Comparison of ENCODE assay signal across 7 cellular contexts in the genomic region with DNA sequence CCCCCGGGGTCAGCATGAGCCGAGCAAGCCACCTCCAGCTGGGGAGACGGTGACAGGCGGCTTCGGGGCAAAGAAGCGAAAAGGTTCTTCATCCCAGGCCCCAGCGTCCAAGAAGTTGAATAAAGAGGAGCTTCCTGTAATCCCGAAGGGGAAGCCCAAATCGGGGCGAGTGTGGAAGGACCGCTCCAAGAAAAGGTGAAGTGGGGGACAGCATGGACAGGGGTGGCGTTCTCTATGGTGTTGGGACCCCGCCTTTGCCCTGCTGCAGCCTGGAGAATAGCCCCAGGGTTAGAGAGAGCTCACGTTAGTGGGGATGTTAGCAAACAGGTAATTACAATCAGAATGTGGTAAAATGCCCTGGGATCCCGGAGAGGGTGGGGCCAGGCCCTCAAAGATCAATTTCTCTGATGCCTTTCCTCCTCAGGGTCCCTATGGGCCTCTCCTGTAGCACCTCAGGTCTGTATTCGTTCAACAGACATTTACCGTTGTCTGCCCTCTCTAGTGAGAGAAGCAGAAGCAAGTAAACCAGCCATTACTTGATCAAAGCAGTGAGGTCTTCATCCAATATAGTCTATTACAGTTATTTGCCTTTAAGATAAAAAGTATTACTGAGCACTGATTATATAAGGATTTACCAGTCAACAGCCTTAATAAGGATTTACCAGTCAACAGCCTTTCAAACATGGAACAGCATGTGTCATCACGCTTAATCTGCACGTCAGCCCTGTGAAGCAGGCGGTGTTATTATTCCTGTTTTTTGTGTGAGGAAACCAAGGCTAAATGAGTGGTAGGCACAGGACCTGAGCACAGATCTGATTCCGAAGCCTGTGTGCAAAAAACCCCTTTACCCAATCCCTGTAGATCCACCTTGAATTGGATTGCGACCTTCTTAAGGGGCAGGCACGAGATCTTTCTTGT. TPM values are rescaled to one million over a fixed set of nuclear protein-coding genes. Genes with fewer than 3 reads are reported as not detected.
DNase-seq lines count a peak whose midpoint lies in the region; ATAC-seq and TF ChIP-seq lines count a peak whose summit lies in the region.

No MANE protein-coding gene starts in this region.

- peak overlapping the region; percentile 86 for H3K27ac Mint-ChIP-seq in HFFc6
- H3K27ac Mint-ChIP-seq in glutamatergic neuron (ENCODE audit: unreplicated experiment): peak overlapping the region; percentile 17

- H3K9me3 Mint-ChIP-seq in HFFc6 (no peaks in the 10 kb centered on the region), glutamatergic neuron (ENCODE audit: unreplicated experiment) (peaks cover 11% of the 10 kb centered on the region)

- ATAC-seq in GM19023 (IDR thresholded peaks at IDR 0.05; ENCODE audit: unreplicated experiment) (no peak), GM19397 (IDR thresholded peaks at IDR 0.05; ENCODE audit: unreplicated experiment) (no peak)

- no peaks in the 10 kb centered on the region for H3F3A ChIP-seq in smooth muscle cell (ENCODE audit: low read depth)

- H3K36me3 ChIP-seq in smooth muscle cell (ENCODE audit: low read depth): no peaks in the 10 kb centered on the region

- H3K27me3 Mint-ChIP-seq in HFFc6 (ENCODE audit: insufficient read depth) (peaks cover 5% of the 10 kb centered on the region; the same call in 1 of the 2 replicates), glutamatergic neuron (ENCODE audit: unreplicated experiment) (peaks cover 8% of the 10 kb centered on the region)

- peaks cover 18% of the 10 kb centered on the region for H3K4me1 ChIP-seq in smooth muscle cell (ENCODE audit: low read depth)

- peak overlapping the region; percentile 100 for H2AFZ ChIP-seq in smooth muscle cell (ENCODE audit: low read depth)

- 19% methylated on average over 23 of the region's 23 CpGs for whole genome bisulfite sequencing in smooth muscle cell (ENCODE audit: low lambda C conversion rate)

- H3K27ac ChIP-seq in VCaP (peak overlapping the region; percentile 68), smooth muscle cell (ENCODE audit: low read depth) (peak overlapping the region; percentile 54)

- H3K9ac ChIP-seq in smooth muscle cell (ENCODE audit: low read depth): peak overlapping the region; percentile 95

- no peaks in the 10 kb centered on the region for H4K20me1 ChIP-seq in smooth muscle cell (ENCODE audit: low read depth)

- H3K4me3 ChIP-seq in smooth muscle cell: peak overlapping the region; percentile 85

- H3K4me3 Mint-ChIP-seq in HFFc6 (peak overlapping the region; percentile 97), glutamatergic neuron (ENCODE audit: unreplicated experiment) (peak overlapping the region; percentile 88)

- no peak for TF ChIP-seq CTCF in HFFc6 (IDR thresholded peaks at IDR 0.05)
- no peak for TF ChIP-seq CTCF in VCaP (conservative IDR thresholded peaks at IDR 0.05)
- TF ChIP-seq CTCF in glutamatergic neuron (IDR thresholded peaks at IDR 0.05; ENCODE audit: partially characterized antibody, unreplicated experiment): no peak
- no peak for TF ChIP-seq CTCF in smooth muscle cell (IDR thresholded peaks at IDR 0.05; ENCODE audit: borderline replicate concordance, insufficient read depth, poor library complexity, severe bottlenecking)

- H3K36me3 Mint-ChIP-seq in HFFc6 (ENCODE audit: low read depth) (peaks cover 6% of the 10 kb centered on the region), glutamatergic neuron (ENCODE audit: unreplicated experiment) (no peaks in the 10 kb centered on the region)

- H3K4me2 ChIP-seq in smooth muscle cell: peak overlapping the region; percentile 100

- no peaks in the 10 kb centered on the region for H3K27me3 ChIP-seq in smooth muscle cell (ENCODE audit: low read depth)

- H3K4me1 Mint-ChIP-seq in HFFc6 (ENCODE audit: low read depth) (peaks cover 45% of the 10 kb centered on the region), glutamatergic neuron (ENCODE audit: low read depth, unreplicated experiment) (peaks cover 28% of the 10 kb centered on the region)

- H3K9me3 ChIP-seq in smooth muscle cell (replicated peaks; ENCODE audit: low read depth): no peaks in the 10 kb centered on the region

- peaks cover 21% of the 10 kb centered on the region for H3K79me2 ChIP-seq in smooth muscle cell (ENCODE audit: low read depth)

- DNase-seq in HFFc6 (no peak), glutamatergic neuron (no peak), smooth muscle cell (lab: John Stamatoyannopoulos, UW; ENCODE audit: unreplicated experiment) (no peak), activated gamma-delta T cell treated with Interleukin-2 at 50 U/mL for 16 hours (no peak)

RNA-seq across cellular contexts. Expression of a gene that starts 1.0 kb away (rescaled TPM):
- total RNA-seq in HFFc6 (2021; fragmentation: NEBNext Ultra II Directional; extraction: Animal tissue kit (Norgen Biotek cat#: 25700)): 10 to 100 TPM; 45.4 to 66.3 (median 54.4) TPM
- total RNA-seq in glutamatergic neuron (ENCODE audit: unreplicated experiment) (12.7 TPM), smooth muscle cell (2.6 and 7.5 TPM in 2 replicates)
- 24.2 and 30.3 TPM in 2 replicates for polyA plus RNA-seq in smooth muscle cell

RNA-seq across cellular contexts. Expression of a gene that starts 12.8 kb away (rescaled TPM):
- not detected for total RNA-seq in HFFc6 (2021; fragmentation: NEBNext Ultra II Directional; extraction: Animal tissue kit (Norgen Biotek cat#: 25700))
- total RNA-seq in glutamatergic neuron (ENCODE audit: unreplicated experiment) (0.32 TPM), smooth muscle cell (0.04 TPM in 1 of 2 replicates, not detected in the other)
- polyA plus RNA-seq in smooth muscle cell: 0.08 and 0.45 TPM in 2 replicates

RNA-seq across cellular contexts. Expression of a gene that starts 24.4 kb away (rescaled TPM):
- under 1 TPM in 3 of 6 experiments, not detected in 3; 0.13 to 0.30 (median 0.29) TPM for total RNA-seq in HFFc6 (2021; fragmentation: NEBNext Ultra II Directional; extraction: Animal tissue kit (Norgen Biotek cat#: 25700))
- not detected for total RNA-seq in glutamatergic neuron (ENCODE audit: unreplicated experiment)
- total RNA-seq in smooth muscle cell: 0.94 TPM in 1 of 2 replicates, not detected in the other
- polyA plus RNA-seq in smooth muscle cell: 1.4 and 2.9 TPM in 2 replicates

RNA-seq across cellular contexts. Expression of a gene that starts 57.8 kb away (rescaled TPM):
- not detected for total RNA-seq in HFFc6 (2021; fragmentation: NEBNext Ultra II Directional; extraction: Animal tissue kit (Norgen Biotek cat#: 25700))
- not detected for total RNA-seq in glutamatergic neuron (ENCODE audit: unreplicated experiment)
- total RNA-seq in smooth muscle cell: not detected in 2 replicates
- not detected in 2 replicates for polyA plus RNA-seq in smooth muscle cell
